8 cellular contexts compared by ENCODE assay signal in genomic region chr9:20683351-20684034, GRCh38. TPM values are rescaled to one million over a fixed set of nuclear protein-coding genes. Genes with fewer than 3 reads are reported as not detected.
DNase-seq lines count a peak whose midpoint lies in the region; ATAC-seq, FAIRE-seq and TF ChIP-seq lines count a peak whose summit lies in the region.

No MANE protein-coding gene starts in this region.

- WGBS in GM12878 (ENCODE audit: insufficient coverage, insufficient replicate concordance, low lambda C conversion rate, missing lambda C conversion rate): 4% methylated on average over 27 of the region's 27 CpGs
- WGBS in small intestine, 3 donors: 3 to 6% (median 4%) methylated on average over 27 of the region's 27 CpGs

- no peaks in the 10 kb centered on the region for H3F3A ChIP-seq in SU-DHL-6 (ENCODE audit: insufficient read depth)

- DNase-seq in AG04449 (ENCODE audit: low read depth, low spot score) (no peak), HL-60 (ENCODE audit: low read depth in 1 of 2, low spot score in 1 of 2) (peak in 1 of 2 experiments; percentile 45), GM12878 (ENCODE audit: low read depth, low spot score) (no peak), small intestine (peak; percentile 29), NCI-H510A (lab: John Stamatoyannopoulos, UW) (no peak)

- no peaks in the 10 kb centered on the region for H3K36me3 ChIP-seq in SU-DHL-6 (ENCODE audit: low read length)
- H3K36me3 ChIP-seq in GM12878 (ENCODE audit: control insufficient read depth in 2 of 2, insufficient read depth in 2 of 2, low read length in 1 of 2): no peaks in the 10 kb centered on the region; a peak in 1 of 4 replicates
- H3K36me3 ChIP-seq in iPS-18a (ENCODE audit: control insufficient read depth, low read depth, low read length): no peaks in the 10 kb centered on the region
- H3K36me3 ChIP-seq in small intestine (ENCODE audit: control insufficient read depth in 2 of 2, insufficient read depth in 2 of 2, low read length in 2 of 2): no peaks in the 10 kb centered on the region

- TF ChIP-seq POLR2A in GM12878 (IDR thresholded peaks at IDR 0.05; ENCODE audit: low read depth, low read length): no peak

- H3K9me2 ChIP-seq in SU-DHL-6 (replicated peaks; ENCODE audit: insufficient read depth, low read length): no peaks in the 10 kb centered on the region

- no peaks in the 10 kb centered on the region for H3K9me3 ChIP-seq in SU-DHL-6 (ENCODE audit: insufficient read depth, low read length)
- H3K9me3 ChIP-seq in GM12878 (replicated peaks; ENCODE audit: control insufficient read depth, insufficient read depth, low read length): no peaks in the 10 kb centered on the region
- H3K9me3 ChIP-seq in iPS-18a (ENCODE audit: control insufficient read depth, low read depth, low read length): no peaks in the 10 kb centered on the region
- no peaks in the 10 kb centered on the region for H3K9me3 ChIP-seq in small intestine (ENCODE audit: control insufficient read depth, low read depth)

- H3K27ac ChIP-seq in HL-60 (replicated peaks) (peak overlapping the region; percentile 78), SU-DHL-6 (ENCODE audit: low read depth, low read length) (no peak overlapping the region), GM12878 (ENCODE audit: control insufficient read depth, insufficient read depth) (no peak overlapping the region), iPS-18a (ENCODE audit: low read length) (no peak overlapping the region), small intestine (ENCODE audit: low read depth in 1 of 2, low read length in 1 of 2) (peak overlapping the region in 1 of 2 donors; percentile 77)

- in situ Hi-C loops in GM12878 (cut with MboI): no loop called here

- H3K27me3 ChIP-seq in HL-60 (ENCODE audit: insufficient read depth, poor library complexity, severe bottlenecking) (no peaks in the 10 kb centered on the region), SU-DHL-6 (ENCODE audit: low read length) (no peaks in the 10 kb centered on the region), GM12878 (replicated peaks in 1 of 2; ENCODE audit: control insufficient read depth in 2 of 2, insufficient read depth in 2 of 2, low read length in 1 of 2) (no peaks in the 10 kb centered on the region), iPS-18a (ENCODE audit: control insufficient read depth, insufficient read depth, low read length) (no peaks in the 10 kb centered on the region), small intestine (ENCODE audit: control insufficient read depth in 2 of 2, insufficient read depth in 2 of 2, low read length in 2 of 2) (no peaks in the 10 kb centered on the region)

- no peak for TF ChIP-seq EP300 in GM12878 (IDR thresholded peaks at IDR 0.05; ENCODE audit: borderline replicate concordance in 1 of 2, control insufficient read depth in 1 of 2, low read depth in 2 of 2, low read length in 2 of 2)

- H2AFZ ChIP-seq in SU-DHL-6 (ENCODE audit: low read depth, low read length, severe bottlenecking) (peak overlapping the region; percentile 94), GM12878 (ENCODE audit: control insufficient read depth, low read depth, low read length) (peak overlapping the region; percentile 61)

- H4K20me1 ChIP-seq in SU-DHL-6 (ENCODE audit: low read depth, low read length) (0 out of 2 replicates have a peak, but pooled peaks cover 7% of the 10 kb centered on the region), GM12878 (ENCODE audit: control insufficient read depth, insufficient read depth) (no peaks in the 10 kb centered on the region)

- TF ChIP-seq CTCF in AG04449 (IDR thresholded peaks at IDR 0.05; ENCODE audit: insufficient read depth, low read length, missing control alignments) (no peak), HL-60 (IDR thresholded peaks at IDR 0.05; ENCODE audit: insufficient read depth, low read length) (no peak), SU-DHL-6 (IDR thresholded peaks at IDR 0.05; ENCODE audit: insufficient read depth, low read length, poor library complexity, severe bottlenecking) (no peak), GM12878 (IDR thresholded peaks at IDR 0.05 in 2 of 3, conservative IDR thresholded peaks at IDR 0.05 in 1 of 3; ENCODE audit: control insufficient read depth in 2 of 3, extremely low read depth in 1 of 3, insufficient read depth in 1 of 3, low read depth in 3 of 3, low read length in 3 of 3) (no peak)

- intact Hi-C loops in GM12878 (cut with micrococcal nuclease; ENCODE audit: unreplicated experiment): loop anchor here (1.0 to 2.0 kb wide), 4 partner anchors 17 to 59 kb away; no protein-coding TSS in a partner anchor

- H3K9ac ChIP-seq in SU-DHL-6 (ENCODE audit: low read length) (peak overlapping the region; percentile 73), GM12878 (ENCODE audit: control insufficient read depth, insufficient read depth, low read length) (peak overlapping the region; percentile 5; the same call in 1 of the 2 replicates), iPS-18a (ENCODE audit: low read length) (peak overlapping the region; percentile 36)

- peak overlapping the region; percentile 86 for H3K4me2 ChIP-seq in SU-DHL-6 (ENCODE audit: low read depth, low read length, poor library complexity, severe bottlenecking)
- peak overlapping the region; percentile 48 for H3K4me2 ChIP-seq in GM12878 (ENCODE audit: control insufficient read depth, insufficient read depth)

- H3K4me3 ChIP-seq in AG04449 (ENCODE audit: low read depth, low read length) (peak overlapping the region; percentile 80), HL-60 (replicated peaks; ENCODE audit: insufficient read depth, low read length) (peak overlapping the region; percentile 51), SU-DHL-6 (ENCODE audit: insufficient read depth, low read length, poor library complexity, severe bottlenecking) (peak overlapping the region; percentile 79), GM12878 (peak overlapping the region; percentile 78), iPS-18a (ENCODE audit: low read length) (peak overlapping the region; percentile 89), small intestine (ENCODE audit: low read depth in 1 of 2, low read length in 2 of 2) (peak overlapping the region; percentile 44 to 94)

- FAIRE-seq in GM12878 (lab: Jason Lieb, UNC): peak; percentile 18
- no peak for FAIRE-seq in small intestine (lab: Jason Lieb, UNC)

- BruUV-seq in GM12878 (replicated peaks; lab: Mats Ljungman, UMichigan): no TSS peak

- CTCF ChIA-PET in AG04449 (lab: Yijun Ruan, JAX) (interaction anchor here (1.1 to 2.2 kb wide), 7 partner anchors 9 to 758 kb away, joined by 3 to 11 read pairs (median 6); partner anchors contain the start of gene MLLT3), GM12878 (lab: Yijun Ruan, JAX) (interaction anchor here (0.8 to 1.9 kb wide), 11 partner anchors 9 to 61 kb away, joined by 3 to 10 read pairs (median 5); partner anchors contain the start of gene MLLT3)

- H3K4me1 ChIP-seq in GM12878 (ENCODE audit: control insufficient read depth, insufficient read depth, low read length): peaks cover 5% of the 10 kb centered on the region; the same call in 1 of the 2 replicates
- peaks cover 15% of the 10 kb centered on the region for H3K4me1 ChIP-seq in iPS-18a (ENCODE audit: control insufficient read depth, low read depth, low read length)
- no peaks in the 10 kb centered on the region for H3K4me1 ChIP-seq in small intestine (ENCODE audit: control insufficient read depth in 2 of 2, insufficient read depth in 1 of 2, low read depth in 1 of 2, low read length in 1 of 2)

- SMC1A ChIA-PET in GM12878 (lab: Charles Lee; ENCODE audit: uncharacterized antibody, unreplicated experiment): interaction anchor here (0.8 to 4.6 kb wide), 22 partner anchors 8 to 258 kb away, joined by 3 to 50 read pairs (median 5); partner anchors contain the start of gene MLLT3

- TF ChIP-seq RAD21 in GM12878 (IDR thresholded peaks at IDR 0.05; ENCODE audit: insufficient read depth, low read depth, low read length): no peak

- H3K79me2 ChIP-seq in SU-DHL-6 (ENCODE audit: insufficient read depth, low read length) (no peaks in the 10 kb centered on the region), GM12878 (ENCODE audit: control insufficient read depth, insufficient read depth, low read length) (peaks cover 40% of the 10 kb centered on the region)

- RAD21 ChIA-PET in GM12878 (lab: Charles Lee; ENCODE audit: unreplicated experiment): interaction anchor here (0.6 to 4.0 kb wide), 22 partner anchors 9 to 755 kb away, joined by 3 to 76 read pairs (median 4); partner anchors contain the start of gene MLLT3

- POLR2A ChIA-PET in AG04449 (lab: Yijun Ruan, JAX): interaction anchor here (0.5 to 1.9 kb wide), 9 partner anchors 12 to 246 kb away, joined by 3 to 11 read pairs (median 3); partner anchors contain the start of gene MLLT3
- POLR2A ChIA-PET in GM12878 (lab: Charles Lee): interaction anchor here (0.7 to 3.1 kb wide), 19 partner anchors 8 to 79 kb away, joined by 3 to 37 read pairs (median 4); partner anchors contain the start of gene MLLT3

- ATAC-seq in GM18870 (IDR thresholded peaks at IDR 0.05; ENCODE audit: unreplicated experiment): peak; percentile 36
- peak; percentile 20 for ATAC-seq in GM12878

RNA-seq across cellular contexts. Expression of gene FOCAD, which starts 0.6 kb away (rescaled TPM):
- 610 and 686 TPM in 2 replicates for total RNA-seq in GM12878 (2013; cell fraction: nucleolus; rRNA removed)
- total RNA-seq in GM12878 (2014; rRNA removed) (44.7 and 49.6 TPM in 2 replicates), GM12878 (2014; rRNA removed; fragmentation: Illumina TruSeq; extraction: Trizol) (42.5 and 43.9 TPM in 2 replicates), GM12878 (2021) (43.8 and 46.8 TPM in 2 replicates)
- polyA plus RNA-seq in GM12878 (2011; ENCODE audit: low read depth): 16.3 TPM
- polyA plus RNA-seq in GM12878 (2011; rRNA removed) (93.0 and 98.3 TPM in 2 replicates), GM12878 (2014; fragmentation: Illumina TruSeq; extraction: Trizol) (30.0 and 34.0 TPM in 2 replicates), GM12878 (2014; fragmentation: Nextera tagmentation; extraction: Ambion mirVana) (10 to 100 TPM; 13.7 to 17.5 TPM), GM12878 (2014; rRNA removed) (26.5 and 30.8 TPM in 2 replicates), GM12878 (2016; fragmentation: Nextera tagmentation; extraction: Ambion mirVana) (10 to 100 TPM; 41.0 to 45.9 TPM), small intestine (1 to 10 TPM; 3.5 to 9.7 (median 4.0) TPM)
- polyA plus RNA-seq in GM12878 (2011; cell fraction: cytosol; rRNA removed): 63.5 and 91.7 TPM in 2 replicates
- 90.4 and 116 TPM in 2 replicates for polyA plus RNA-seq in GM12878 (2011; cell fraction: nucleus; rRNA removed)
- 14.9 and 18.9 TPM in 2 replicates for polyA plus RNA-seq in GM12878 (2012)
- polyA minus RNA-seq in GM12878 (2011; rRNA and poly(A)+ RNA removed): 290 and 353 TPM in 2 replicates
- polyA minus RNA-seq in GM12878 (2011; cell fraction: cytosol; rRNA and poly(A)+ RNA removed): 57.9 and 62.0 TPM in 2 replicates
- 267 and 318 TPM in 2 replicates for polyA minus RNA-seq in GM12878 (2011; cell fraction: nucleus; rRNA and poly(A)+ RNA removed)

Comparison
In these comparisons a context has a peak if more than half of its experiments do, and no peak if none do; other contexts are left out.
1. H3K9ac ChIP-seq: peak in every context shown above with its lines; median percentile 73 in SU-DHL-6; 36 in iPS-18a; 5 in GM12878.